ENCODE assay signal across 25 cellular contexts in genomic region chrX:154721155-154721554, GRCh38.
"Had no signal": no experiment of that assay in that cellular context is flagged by ENCODE, and none has a peak within 500 bp of the region (broad histone marks: within the 10 kb centered on the region; RNA-seq: fewer than 3 reads in every experiment).

No MANE protein-coding gene starts in this region.

- H3K4me1 Mint-ChIP-seq: neural progenitor cell had no signal

- H3K27me3 Mint-ChIP-seq: effector memory CD8-positive, alpha-beta T cell; memory B cell; progenitor cell of endocrine pancreas; stimulated activated memory B cell treated with anti-CD40 and anti-IgM and Interleukin-4, amounts not matched to agents 10 μg/mL and 1 μg/mL and 100 μg/mL, for 72 hours; type B pancreatic cell had no signal

- H3K9me3 ChIP-seq: esophagus squamous epithelium, sigmoid colon, testis, tibial artery had no signal

- H3K27ac Mint-ChIP-seq: memory B cell; nephron; neural progenitor cell; progenitor cell of endocrine pancreas; stimulated activated memory B cell treated with anti-CD40 and anti-IgM and Interleukin-4, amounts not matched to agents 10 μg/mL and 1 μg/mL and 100 μg/mL, for 72 hours; type B pancreatic cell had no signal

- H3K36me3 ChIP-seq: esophagus squamous epithelium, neural progenitor cell, right atrium auricular region, sigmoid colon, tibial artery had no signal

- H3K4me1 ChIP-seq: neural progenitor cell, testis had no signal

- ATAC-seq: effector memory CD8-positive, alpha-beta T cell; left lobe of liver; stimulated activated memory B cell treated with anti-CD40 and anti-IgM and Interleukin-4, amounts not matched to agents 10 μg/mL and 1 μg/mL and 100 μg/mL, for 72 hours; stimulated activated naive CD8-positive, alpha-beta T cell treated with anti-CD3 and anti-CD28 coated beads, Interleukin-15, Interleukin-2, amounts not matched to agents 100 U/mL and 50 U/mL, for 24 hours had no signal

- DNase-seq: dermis blood vessel endothelial cell; effector memory CD8-positive, alpha-beta T cell; erythroblast; esophagus squamous epithelium; foreskin melanocyte; hypothalamus; kidney; sigmoid colon; stimulated activated CD4-positive, alpha-beta T cell treated with anti-CD3 and anti-CD28 coated beads, Interleukin-2, amount 100 ng/mL, for 24 hours; stimulated activated CD4-positive, alpha-beta T cell treated with anti-CD3 and anti-CD28 coated beads, Interleukin-4, amount 100 ng/mL, for 24 hours; stimulated activated naive CD8-positive, alpha-beta T cell treated with anti-CD3 and anti-CD28 coated beads, Interleukin-15, Interleukin-2, amounts not matched to agents 100 U/mL and 50 U/mL, for 24 hours; substantia nigra; testis; tibial artery had no signal

- H3K4me3 ChIP-seq: coronary artery, esophagus squamous epithelium, lung, neural progenitor cell, right atrium auricular region, sigmoid colon, testis, tibial artery had no signal

- H3K9me3 Mint-ChIP-seq: effector memory CD8-positive, alpha-beta T cell; memory B cell; stimulated activated memory B cell treated with anti-CD40 and anti-IgM and Interleukin-4, amounts not matched to agents 10 μg/mL and 1 μg/mL and 100 μg/mL, for 72 hours; type B pancreatic cell had no signal

- H3K36me3 Mint-ChIP-seq: memory B cell, neural progenitor cell, type B pancreatic cell had no signal

- H3K4me3 Mint-ChIP-seq: effector memory CD8-positive, alpha-beta T cell; memory B cell; nephron; neural progenitor cell; stimulated activated memory B cell treated with anti-CD40 and anti-IgM and Interleukin-4, amounts not matched to agents 10 μg/mL and 1 μg/mL and 100 μg/mL, for 72 hours; type B pancreatic cell had no signal

- H3K27ac ChIP-seq: coronary artery, esophagus squamous epithelium, neural progenitor cell, parathyroid adenoma, right atrium auricular region, sigmoid colon, testis, tibial artery had no signal
